ENCODE assay signal across 26 cellular contexts in genomic region chr6:10202111-10202510, GRCh38.
"Had no signal": no experiment of that assay in that cellular context is flagged by ENCODE, and none has a peak within 500 bp of the region (broad histone marks: within the 10 kb centered on the region; RNA-seq: fewer than 3 reads in every experiment).

No MANE protein-coding gene starts in this region.

- H3K4me3 Mint-ChIP-seq: activated naive CD8-positive, alpha-beta T cell; activated T-cell treated with anti-CD3 and anti-CD28 coated beads, Interleukin-2, amount 50 U/mL, for 72 hours; endodermal cell; nephron; stimulated activated naive B cell treated with anti-CD40 and anti-IgM and Interleukin-4, amounts not matched to agents 10 μg/mL and 1 μg/mL and 100 μg/mL, for 72 hours had no signal

- H3K4me3 ChIP-seq: adrenal gland, body of pancreas, gastrocnemius medialis, stomach, suprapubic skin, tibial artery had no signal

- H3K27ac ChIP-seq: adrenal gland, body of pancreas, gastrocnemius medialis, stomach, suprapubic skin, tibial artery, VCaP had no signal

- H3K4me1 Mint-ChIP-seq: endodermal cell; stimulated activated naive B cell treated with anti-CD40 and anti-IgM and Interleukin-4, amounts not matched to agents 10 μg/mL and 1 μg/mL and 100 μg/mL, for 72 hours had no signal

- H3K27me3 ChIP-seq: adrenal gland, body of pancreas, gastrocnemius medialis, stomach, suprapubic skin, tibial artery had no signal

- H3K4me1 ChIP-seq: adrenal gland, body of pancreas, gastrocnemius medialis, stomach, tibial artery had no signal

- H3K27ac Mint-ChIP-seq: activated naive CD8-positive, alpha-beta T cell; activated T-cell treated with anti-CD3 and anti-CD28 coated beads, Interleukin-2, amount 50 U/mL, for 72 hours; endodermal cell; stimulated activated naive B cell treated with anti-CD40 and anti-IgM and Interleukin-4, amounts not matched to agents 10 μg/mL and 1 μg/mL and 100 μg/mL, for 72 hours had no signal

- H3K36me3 Mint-ChIP-seq: stimulated activated naive B cell treated with anti-CD40 and anti-IgM and Interleukin-4, amounts not matched to agents 10 μg/mL and 1 μg/mL and 100 μg/mL, for 72 hours had no signal

- H3K36me3 ChIP-seq: adrenal gland, gastrocnemius medialis, stomach, suprapubic skin, tibial artery had no signal

- ATAC-seq: activated T-cell treated with anti-CD3 and anti-CD28 coated beads, Interleukin-2, amount 50 U/mL, for 72 hours; body of pancreas; gastrocnemius medialis; left cardiac atrium; left ventricle myocardium superior; right cardiac atrium; stimulated activated naive B cell treated with anti-CD40 and anti-IgM and Interleukin-4, amounts not matched to agents 10 μg/mL and 1 μg/mL and 100 μg/mL, for 72 hours had no signal

- H3K9me3 ChIP-seq: adrenal gland, gastrocnemius medialis, stomach, suprapubic skin, tibial artery had no signal

- DNase-seq: activated CD4-positive, alpha-beta T cell treated with anti-CD3 and anti-CD28 coated beads for 4 hours; activated CD4-positive, alpha-beta T cell treated with anti-CD3 and anti-CD28 coated beads, Interleukin-2, amount 50 U/mL, for 4 hours; activated naive CD4-positive, alpha-beta T cell; activated T-cell treated with anti-CD3 and anti-CD28 coated beads for 4 hours; activated T-cell treated with anti-CD3 and anti-CD28 coated beads, Interleukin-2, amount 50 U/mL, for 72 hours; adrenal gland; aorta; body of pancreas; caudate nucleus; cortex of kidney; endodermal cell; gastrocnemius medialis; glutamatergic neuron; left cardiac atrium; left ventricle myocardium superior; posterior cingulate gyrus; right cardiac atrium; stimulated activated CD4-positive, alpha-beta T cell treated with anti-CD3 and anti-CD28 coated beads, Interleukin-15, amount 100 ng/mL, for 24 hours; stimulated activated CD4-positive, alpha-beta T cell treated with anti-CD3 and anti-CD28 coated beads, Interleukin-2, amount 100 ng/mL, for 24 hours; stimulated activated naive B cell treated with anti-CD40 and anti-IgM and Interleukin-4, amounts not matched to agents 10 μg/mL and 1 μg/mL and 100 μg/mL, for 72 hours; stomach; tibial artery had no signal
